Comparison of ENCODE assay signal across 2 cellular contexts in genomic region chr1:53369034-53369750, GRCh38.
TF ChIP-seq lines count a peak whose summit lies in the region.

No MANE protein-coding gene starts in this region.

TF ChIP-seq in SK-N-SH, 30 proteins besides CTCF, POLR2A, EP300 and RAD21:
- TF ChIP-seq SIN3A (IDR thresholded peaks at IDR 0.05; ENCODE audit: borderline replicate concordance, low read depth, low read length) (no peak), GATA2 (CRISPR knock-in tag; IDR thresholded peaks at IDR 0.05) (no peak), GABPA (IDR thresholded peaks at IDR 0.05; ENCODE audit: low read depth) (no peak), POLR2AphosphoS5 (IDR thresholded peaks at IDR 0.05; ENCODE audit: low read depth, low read length) (no peak), USF1 (IDR thresholded peaks at IDR 0.05; ENCODE audit: borderline replicate concordance, low read depth) (no peak), NRF1 (IDR thresholded peaks at IDR 0.05; ENCODE audit: low read depth, low read length) (no peak), FOXM1 (IDR thresholded peaks at IDR 0.05; ENCODE audit: low read depth) (no peak), TEAD4 (IDR thresholded peaks at IDR 0.05; ENCODE audit: borderline replicate concordance, insufficient read depth) (no peak), REST (IDR thresholded peaks at IDR 0.05; ENCODE audit: low read depth, low read length) (no peak), IRF3 (IDR thresholded peaks at IDR 0.05; ENCODE audit: low read depth, low read length) (no peak), MEF2A (IDR thresholded peaks at IDR 0.05; ENCODE audit: borderline replicate concordance, low read depth) (no peak)

TF ChIP-seq in GM23338, 12 proteins besides CTCF, POLR2A, EP300 and RAD21:
- TF ChIP-seq ZNF331 (CRISPR knock-in tag; IDR thresholded peaks at IDR 0.05; ENCODE audit: low read depth) (no peak), JUNB (IDR thresholded peaks at IDR 0.05; ENCODE audit: unreplicated experiment) (no peak), ZNF114 (CRISPR knock-in tag; IDR thresholded peaks at IDR 0.05) (no peak), NANOG (IDR thresholded peaks at IDR 0.05; ENCODE audit: borderline replicate concordance) (no peak), POLR2AphosphoS5 (IDR thresholded peaks at IDR 0.05; ENCODE audit: low read depth) (no peak), ZNF462 (CRISPR knock-in tag; IDR thresholded peaks at IDR 0.05) (no peak), EZH2phosphoT487 (IDR thresholded peaks at IDR 0.05; ENCODE audit: unreplicated experiment) (no peak), REST (IDR thresholded peaks at IDR 0.05; ENCODE audit: unreplicated experiment) (no peak), EZH2 (IDR thresholded peaks at IDR 0.05; ENCODE audit: low read depth, unreplicated experiment) (no peak), STAT1 (IDR thresholded peaks at IDR 0.05; ENCODE audit: unreplicated experiment) (no peak), CREB1 (CRISPR knock-in tag; IDR thresholded peaks at IDR 0.05; ENCODE audit: low read depth) (no peak), ETS1 (IDR thresholded peaks at IDR 0.05) (no peak)
